ENCODE assay signal across 7 cellular contexts in the genomic region with DNA sequence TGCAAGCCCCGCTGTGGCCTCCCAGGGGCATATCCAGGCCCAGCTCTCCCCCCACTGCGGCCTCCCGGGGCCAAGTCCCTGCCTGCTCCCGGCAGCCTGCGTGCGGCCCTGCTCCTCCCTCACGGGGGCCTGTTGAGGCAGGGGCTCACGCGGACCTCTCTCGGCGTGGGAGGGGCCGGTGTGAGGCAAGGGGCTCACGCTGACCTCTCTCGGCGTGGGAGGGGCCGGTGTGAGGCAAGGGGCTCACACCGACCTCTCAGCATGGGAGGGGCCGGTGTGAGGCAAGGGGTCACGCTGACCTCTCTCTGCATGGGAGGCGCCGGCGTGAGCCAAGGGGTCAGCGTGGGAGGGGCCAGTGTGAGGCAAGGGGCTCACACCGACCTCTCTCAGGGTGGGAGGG.
A peak's percentile ranks its signal among the peaks of the same experiment; 100 is the strongest.
DNase-seq lines count a peak whose midpoint lies in the region; ATAC-seq and TF ChIP-seq lines count a peak whose summit lies in the region.
"Not testable (repeated sequence)": the region's sequence is repeated elsewhere in the genome, so short reads cannot be mapped to it uniquely, and the experiment has no call there.

No MANE protein-coding gene starts in this region.

- not testable (repeated sequence) for H3K4me1 Mint-ChIP-seq in activated CD4-positive, alpha-beta memory T cell treated with anti-CD3 and anti-CD28 coated beads, Interleukin-2, amount 10 ng/mL, durations not matched to agents 7 days and 5 days; type B pancreatic cell (ENCODE audit: unreplicated experiment)

- not testable (repeated sequence) for H3K9me3 Mint-ChIP-seq in activated CD4-positive, alpha-beta memory T cell treated with anti-CD3 and anti-CD28 coated beads, Interleukin-2, amount 10 ng/mL, durations not matched to agents 7 days and 5 days; type B pancreatic cell

- not testable (repeated sequence) for ATAC-seq in mucosa of descending colon

- H3K27ac ChIP-seq in breast epithelium; left ventricle myocardium inferior (replicated peaks); spleen: not testable (repeated sequence)

- not testable (repeated sequence) for H3K27ac Mint-ChIP-seq in activated CD4-positive, alpha-beta memory T cell treated with anti-CD3 and anti-CD28 coated beads, Interleukin-2, amount 10 ng/mL, durations not matched to agents 7 days and 5 days; type B pancreatic cell

- H3K27me3 ChIP-seq in breast epithelium; left ventricle myocardium inferior (ENCODE audit: low read depth); spleen (replicated peaks in 1 of 7): not testable (repeated sequence)

- H3K4me3 Mint-ChIP-seq in activated CD4-positive, alpha-beta memory T cell treated with anti-CD3 and anti-CD28 coated beads, Interleukin-2, amount 10 ng/mL, durations not matched to agents 7 days and 5 days; type B pancreatic cell: not testable (repeated sequence)

- H3K27me3 Mint-ChIP-seq in activated CD4-positive, alpha-beta memory T cell treated with anti-CD3 and anti-CD28 coated beads, Interleukin-2, amount 10 ng/mL, durations not matched to agents 7 days and 5 days; type B pancreatic cell: not testable (repeated sequence)

- TF ChIP-seq CTCF in breast epithelium (IDR thresholded peaks at IDR 0.05); left ventricle myocardium inferior (IDR thresholded peaks at IDR 0.05; ENCODE audit: borderline replicate concordance); mucosa of descending colon (IDR thresholded peaks at IDR 0.05); spleen (IDR thresholded peaks at IDR 0.05 in 8 of 11, conservative IDR thresholded peaks at IDR 0.05 in 3 of 11); type B pancreatic cell (conservative IDR thresholded peaks at IDR 0.05): not testable (repeated sequence)

- not testable (repeated sequence) for H3K36me3 Mint-ChIP-seq in activated CD4-positive, alpha-beta memory T cell treated with anti-CD3 and anti-CD28 coated beads, Interleukin-2, amount 10 ng/mL, durations not matched to agents 7 days and 5 days (ENCODE audit: low read depth); type B pancreatic cell

- intact Hi-C loops in breast epithelium (cut with DNase I; ENCODE audit: low total_unique reads); left ventricle myocardium inferior (cut with micrococcal nuclease); mucosa of descending colon (cut with DNase I, micrococcal nuclease); spleen (cut with DNase I; ENCODE audit: low total_unique reads): not testable (repeated sequence)

- H3K36me3 ChIP-seq in breast epithelium; left ventricle myocardium inferior; mucosa of descending colon (ENCODE audit: low read depth); spleen: not testable (repeated sequence)

- TF ChIP-seq POLR2A in breast epithelium (IDR thresholded peaks at IDR 0.05); spleen (IDR thresholded peaks at IDR 0.05): not testable (repeated sequence)

- POLR2A ChIA-PET in activated CD4-positive, alpha-beta memory T cell treated with anti-CD3 and anti-CD28 coated beads, Interleukin-2, amount 10 ng/mL, durations not matched to agents 7 days and 5 days (lab: Charles Lee) = not testable (repeated sequence)

- H3K4me3 ChIP-seq in breast epithelium, left ventricle myocardium inferior, mucosa of descending colon, spleen: not testable (repeated sequence)

- peaks cover 4 to 19% of the 10 kb centered on the region in 2 donors for H3K9me3 ChIP-seq in breast epithelium
- not testable (repeated sequence) for H3K9me3 ChIP-seq in left ventricle myocardium inferior (replicated peaks)
- peaks cover 34% of the 10 kb centered on the region for H3K9me3 ChIP-seq in mucosa of descending colon
- H3K9me3 ChIP-seq in spleen = peaks cover 0 to 46% (median 13%) of the 10 kb centered on the region in 8 donors

- CTCF ChIA-PET in activated CD4-positive, alpha-beta memory T cell treated with anti-CD3 and anti-CD28 coated beads, Interleukin-2, amount 10 ng/mL, durations not matched to agents 7 days and 5 days (lab: Charles Lee) = not testable (repeated sequence)

- peak; percentile 60 for DNase-seq in Daoy (ENCODE audit: low read depth)
- peak; percentile 16 for DNase-seq in activated CD4-positive, alpha-beta memory T cell treated with anti-CD3 and anti-CD28 coated beads, Interleukin-2, amount 10 ng/mL, durations not matched to agents 7 days and 5 days
- DNase-seq in breast epithelium (ENCODE audit: low spot score in 2 of 2) = peak; percentile 23 to 83
- peak; percentile 18 for DNase-seq in left ventricle myocardium inferior
- DNase-seq in mucosa of descending colon = peak in 2 of 3 donors; percentile 31 to 69
- peak; percentile 83 for DNase-seq in spleen
- peak; percentile 86 for DNase-seq in type B pancreatic cell (ENCODE audit: extremely low spot score, unreplicated experiment)

- 91 to 96% (median 95%) methylated on average over 5 to 24 of the region's 24 CpGs for WGBS in spleen, 5 donors

- not testable (repeated sequence) for H3K4me1 ChIP-seq in breast epithelium; left ventricle myocardium inferior; mucosa of descending colon (ENCODE audit: low read depth); spleen

Comparison
In these comparisons a context has a peak if more than half of its experiments do, and no peak if none do; other contexts are left out.
1. DNase-seq: peak in every context shown above with its lines; median percentile 86 in type B pancreatic cell; 83 in spleen; 60 in Daoy; 53 in breast epithelium; 50 in mucosa of descending colon; 18 in left ventricle myocardium inferior; 16 in activated CD4-positive, alpha-beta memory T cell treated with anti-CD3 and anti-CD28 coated beads, Interleukin-2, amount 10 ng/mL, durations not matched to agents 7 days and 5 days.